Comparison of ENCODE assay signal across 17 cellular contexts in genomic region chr3:42749025-42749752, GRCh38. TPM values are rescaled to one million over a fixed set of nuclear protein-coding genes. Genes with fewer than 3 reads are reported as not detected.
A peak's percentile ranks its signal among the peaks of the same experiment; 100 is the strongest.
DNase-seq lines count a peak whose midpoint lies in the region; ATAC-seq and TF ChIP-seq lines count a peak whose summit lies in the region.
"Had no signal": no experiment of that assay in that cellular context is flagged by ENCODE, and none has a peak within 500 bp of the region (broad histone marks: within the 10 kb centered on the region; RNA-seq: fewer than 3 reads in every experiment).

No MANE protein-coding gene starts in this region.

- no peaks in the 10 kb centered on the region for H3K27me3 ChIP-seq in ascending aorta
- H3K27me3 ChIP-seq in HAP-1 (ENCODE audit: low read depth) = peaks cover 9% of the 10 kb centered on the region; the same call in 1 of the 2 replicates
- H3K27me3 ChIP-seq: MG63, suprapubic skin had no signal

- H3K9me3 ChIP-seq in ascending aorta = no peaks in the 10 kb centered on the region
- no peaks in the 10 kb centered on the region for H3K9me3 ChIP-seq in HAP-1
- H3K9me3 ChIP-seq: A549, MG63, SK-N-SH, suprapubic skin had no signal

- H3K4me3 ChIP-seq in ascending aorta (no peak overlapping the region), HAP-1 (no peak overlapping the region)
- H3K4me3 ChIP-seq: A549, MG63, suprapubic skin had no signal

- H3K36me3 ChIP-seq in ascending aorta (no peaks in the 10 kb centered on the region), HAP-1 (replicated peaks) (no peaks in the 10 kb centered on the region)
- H3K36me3 ChIP-seq: MG63, suprapubic skin had no signal

- POLR2A ChIA-PET in activated CD4-positive, alpha-beta memory T cell treated with anti-CD3 and anti-CD28 coated beads, Interleukin-2, amount 10 ng/mL, durations not matched to agents 7 days and 5 days (lab: Charles Lee) = no interaction called here
- POLR2A ChIA-PET in activated CD4-positive, alpha-beta memory T cell treated with anti-CD3 and anti-CD28 coated beads for 36 hours (lab: Charles Lee) = no interaction called here

- TF ChIP-seq CTCF in ascending aorta (IDR thresholded peaks at IDR 0.05) = no peak

- H3K4me1 Mint-ChIP-seq in activated CD4-positive, alpha-beta memory T cell treated with anti-CD3 and anti-CD28 coated beads, Interleukin-2, amount 10 ng/mL, durations not matched to agents 7 days and 5 days = peaks cover 50% of the 10 kb centered on the region
- H3K4me1 Mint-ChIP-seq in activated CD4-positive, alpha-beta memory T cell treated with anti-CD3 and anti-CD28 coated beads for 36 hours (ENCODE audit: low read depth) = peaks cover 25% of the 10 kb centered on the region

- peak overlapping the region; percentile 19 for H3K27ac Mint-ChIP-seq in activated CD4-positive, alpha-beta memory T cell treated with anti-CD3 and anti-CD28 coated beads, Interleukin-2, amount 10 ng/mL, durations not matched to agents 7 days and 5 days
- H3K27ac Mint-ChIP-seq in activated CD4-positive, alpha-beta memory T cell treated with anti-CD3 and anti-CD28 coated beads for 36 hours = no peak overlapping the region

- DNase-seq in activated CD4-positive, alpha-beta memory T cell treated with anti-CD3 and anti-CD28 coated beads, Interleukin-2, amount 10 ng/mL, durations not matched to agents 7 days and 5 days = peak; percentile 13
- DNase-seq in activated CD4-positive, alpha-beta memory T cell treated with anti-CD3 and anti-CD28 coated beads for 36 hours = no peak
- peak in 1 of 2 donors; percentile 58 for DNase-seq in ascending aorta (ENCODE audit: low spot score in 2 of 2)
- peak; percentile 39 for DNase-seq in left lobe of liver (ENCODE audit: low spot score)
- peak in 1 of 49 donors; percentile 18 for DNase-seq in substantia nigra (lab: John Stamatoyannopoulos, UW)
- no peak for DNase-seq in HAP-1 (ENCODE audit: low spot score in 2 of 2)
- DNase-seq: activated gamma-delta T cell treated with Interleukin-2 at 50 U/mL for 16 hours; effector memory CD4-positive, alpha-beta T cell; MG63; naive B cell; NCI-H187; SK-N-SH had no signal

- no peaks in the 10 kb centered on the region for H3K36me3 Mint-ChIP-seq in activated CD4-positive, alpha-beta memory T cell treated with anti-CD3 and anti-CD28 coated beads, Interleukin-2, amount 10 ng/mL, durations not matched to agents 7 days and 5 days (ENCODE audit: low read depth)
- no peaks in the 10 kb centered on the region for H3K36me3 Mint-ChIP-seq in activated CD4-positive, alpha-beta memory T cell treated with anti-CD3 and anti-CD28 coated beads for 36 hours
- H3K36me3 Mint-ChIP-seq: naive B cell had no signal

- H3K27ac ChIP-seq in ascending aorta (peak overlapping the region; percentile 53 to 62), substantia nigra (ENCODE audit: low read depth, low read length, poor library complexity, severe bottlenecking) (peak overlapping the region; percentile 2)
- H3K27ac ChIP-seq: A549, suprapubic skin had no signal

- H3K4me3 Mint-ChIP-seq in activated CD4-positive, alpha-beta memory T cell treated with anti-CD3 and anti-CD28 coated beads, Interleukin-2, amount 10 ng/mL, durations not matched to agents 7 days and 5 days = no peak overlapping the region
- H3K4me3 Mint-ChIP-seq in activated CD4-positive, alpha-beta memory T cell treated with anti-CD3 and anti-CD28 coated beads for 36 hours = no peak overlapping the region
- H3K4me3 Mint-ChIP-seq: naive B cell had no signal

- in situ Hi-C loops in HAP-1 (cut with MboI; ENCODE audit: low sequenced_read_pairs) = no loop called here

- no peak for ATAC-seq in left lobe of liver
- ATAC-seq in HG02763 (IDR thresholded peaks at IDR 0.05; ENCODE audit: unreplicated experiment) = no peak
- ATAC-seq in SK-N-SH treated with all-trans-retinoic acid at 6 μM for 48 hours = no peak

- H3K9me3 Mint-ChIP-seq in activated CD4-positive, alpha-beta memory T cell treated with anti-CD3 and anti-CD28 coated beads, Interleukin-2, amount 10 ng/mL, durations not matched to agents 7 days and 5 days = no peaks in the 10 kb centered on the region
- no peaks in the 10 kb centered on the region for H3K9me3 Mint-ChIP-seq in activated CD4-positive, alpha-beta memory T cell treated with anti-CD3 and anti-CD28 coated beads for 36 hours
- H3K9me3 Mint-ChIP-seq: naive B cell had no signal

- CTCF ChIA-PET in activated CD4-positive, alpha-beta memory T cell treated with anti-CD3 and anti-CD28 coated beads, Interleukin-2, amount 10 ng/mL, durations not matched to agents 7 days and 5 days (lab: Charles Lee) = interaction anchor here (0.7 to 2.6 kb wide), 6 partner anchors 9 to 132 kb away, joined by 3 to 10 read pairs (median 4); no protein-coding TSS in a partner anchor
- CTCF ChIA-PET in activated CD4-positive, alpha-beta memory T cell treated with anti-CD3 and anti-CD28 coated beads for 36 hours (lab: Charles Lee) = interaction anchor here (1.2 kb wide), 1 partner anchor 135 kb away, joined by 4 read pairs; no protein-coding TSS in a partner anchor

- intact Hi-C loops in activated CD4-positive, alpha-beta memory T cell treated with anti-CD3 and anti-CD28 coated beads for 36 hours (cut with micrococcal nuclease) = loop anchor here (5.0 kb wide), 1 partner anchor 192 kb away; no protein-coding TSS in a partner anchor
- intact Hi-C loops in ascending aorta (cut with DNase I) = loop anchor here (1.0 to 5.0 kb wide), 3 partner anchors 49 to 247 kb away; partner anchors contain the start of genes NKTR and VIPR1

- no peaks in the 10 kb centered on the region for H3K27me3 Mint-ChIP-seq in activated CD4-positive, alpha-beta memory T cell treated with anti-CD3 and anti-CD28 coated beads, Interleukin-2, amount 10 ng/mL, durations not matched to agents 7 days and 5 days
- H3K27me3 Mint-ChIP-seq in activated CD4-positive, alpha-beta memory T cell treated with anti-CD3 and anti-CD28 coated beads for 36 hours = no peaks in the 10 kb centered on the region
- H3K27me3 Mint-ChIP-seq: naive B cell had no signal

- H3K4me1 ChIP-seq in ascending aorta (peaks cover 10 to 35% of the 10 kb centered on the region in 2 donors), HAP-1 (peaks cover 15% of the 10 kb centered on the region)
- H3K4me1 ChIP-seq: A549 had no signal

TF ChIP-seq in SK-N-SH treated with all-trans-retinoic acid at 6 μM for 48 hours, 23 proteins besides CTCF, POLR2A, EP300 and RAD21 (continues in another document):
- no peak for TF ChIP-seq CSDC2 (CRISPR knock-in tag; IDR thresholded peaks at IDR 0.05)
- TF ChIP-seq TCF4 (CRISPR knock-in tag; IDR thresholded peaks at IDR 0.05; ENCODE audit: borderline replicate concordance) = no peak
- no peak for TF ChIP-seq GLIS3 (CRISPR knock-in tag; IDR thresholded peaks at IDR 0.05)
- TF ChIP-seq ZNF565 (CRISPR knock-in tag; conservative IDR thresholded peaks at IDR 0.05; ENCODE audit: low read depth) = no peak
- no peak for TF ChIP-seq PATZ1 (CRISPR knock-in tag; IDR thresholded peaks at IDR 0.05; ENCODE audit: borderline replicate concordance)
- TF ChIP-seq ARNTL (CRISPR knock-in tag; IDR thresholded peaks at IDR 0.05; ENCODE audit: borderline replicate concordance, low read depth) = no peak
- no peak for TF ChIP-seq ZNF8 (CRISPR knock-in tag; IDR thresholded peaks at IDR 0.05)
- no peak for TF ChIP-seq CREB5 (CRISPR knock-in tag; IDR thresholded peaks at IDR 0.05; ENCODE audit: low read depth)
- TF ChIP-seq ZFP30 (CRISPR knock-in tag; IDR thresholded peaks at IDR 0.05) = no peak

RNA-seq across cellular contexts. Expression of gene CCDC13, which starts 23.9 kb away (rescaled TPM):
- total RNA-seq in activated CD4-positive, alpha-beta memory T cell treated with anti-CD3 and anti-CD28 coated beads, Interleukin-2, amount 10 ng/mL, durations not matched to agents 7 days and 5 days = under 1 TPM; 0.63 to 0.83 TPM
- under 1 TPM in 1 of 2 experiments, not detected in 1; 0.76 TPM for total RNA-seq in activated CD4-positive, alpha-beta memory T cell treated with anti-CD3 and anti-CD28 coated beads for 36 hours
- 2.1 TPM for total RNA-seq in ascending aorta
- total RNA-seq in left lobe of liver = 1.6 TPM

RNA-seq across cellular contexts. Expression of gene HHATL, which starts 46.6 kb away (rescaled TPM):
- under 1 TPM in 1 of 2 experiments, not detected in 1; 0.25 TPM for total RNA-seq in activated CD4-positive, alpha-beta memory T cell treated with anti-CD3 and anti-CD28 coated beads, Interleukin-2, amount 10 ng/mL, durations not matched to agents 7 days and 5 days
- total RNA-seq in activated CD4-positive, alpha-beta memory T cell treated with anti-CD3 and anti-CD28 coated beads for 36 hours = not detected
- total RNA-seq in ascending aorta (not detected), left lobe of liver (0.40 TPM)
- total RNA-seq: Daoy had no signal

RNA-seq across cellular contexts. Expression of gene HIGD1A, which starts 55.1 kb away (rescaled TPM):
- 10 to 100 TPM; 56.9 to 61.2 TPM for total RNA-seq in activated CD4-positive, alpha-beta memory T cell treated with anti-CD3 and anti-CD28 coated beads, Interleukin-2, amount 10 ng/mL, durations not matched to agents 7 days and 5 days
- total RNA-seq in activated CD4-positive, alpha-beta memory T cell treated with anti-CD3 and anti-CD28 coated beads for 36 hours = 10 to 100 TPM; 63.7 to 68.4 TPM
- total RNA-seq in ascending aorta = 109 TPM
- 112 TPM for total RNA-seq in left lobe of liver

Comparison
In these comparisons a context has a peak if more than half of its experiments do, and no peak if none do; other contexts are left out.
1. DNase-seq: peak in activated CD4-positive, alpha-beta memory T cell treated with anti-CD3 and anti-CD28 coated beads, Interleukin-2, amount 10 ng/mL, durations not matched to agents 7 days and 5 days (single experiment) and left lobe of liver (single experiment); none in activated CD4-positive, alpha-beta memory T cell treated with anti-CD3 and anti-CD28 coated beads for 36 hours (single experiment) and HAP-1 (0 of 2).